Comparison of ENCODE assay signal across 10 cellular contexts in the genomic region with DNA sequence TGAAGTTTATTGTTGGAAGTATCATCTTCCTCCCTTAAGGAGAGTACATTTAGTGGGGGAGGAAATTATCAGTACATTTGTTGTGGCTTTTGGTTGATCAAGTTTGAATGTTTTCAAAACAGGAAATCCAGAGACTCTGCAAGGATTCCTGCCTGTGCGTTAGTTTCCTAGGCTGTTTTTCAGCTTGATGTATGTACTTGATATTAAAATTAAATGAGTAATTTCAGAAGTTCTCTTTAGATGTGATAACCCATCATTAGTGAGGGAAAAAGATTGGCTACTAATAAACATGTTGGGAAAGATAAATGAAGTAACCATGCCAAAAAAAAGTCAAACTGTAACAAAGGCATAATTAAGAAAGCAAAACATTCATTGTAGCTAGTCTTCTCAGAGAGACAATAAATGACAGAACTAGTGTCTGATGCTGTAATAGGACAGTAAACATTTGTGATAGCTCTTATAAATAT.
A peak's percentile ranks its signal among the peaks of the same experiment; 100 is the strongest.
DNase-seq lines count a peak whose midpoint lies in the region; ATAC-seq, FAIRE-seq and TF ChIP-seq lines count a peak whose summit lies in the region.
"Had no signal": no experiment of that assay in that cellular context is flagged by ENCODE, and none has a peak within 500 bp of the region (broad histone marks: within the 10 kb centered on the region; RNA-seq: fewer than 3 reads in every experiment).

No MANE protein-coding gene starts in this region.

- peaks cover 30% of the 10 kb centered on the region for H3K36me3 Mint-ChIP-seq in activated naive CD8-positive, alpha-beta T cell treated with anti-CD3 and anti-CD28 coated beads, Interleukin-2, amount 50 U/mL, for 24 hours (ENCODE audit: low read depth)

- intact Hi-C loops in kidney (cut with DNase I), result no loop called here
- intact Hi-C loops in left colon (cut with DNase I, micrococcal nuclease), result loop anchor here in 1 of 2 donors (5.0 kb wide), 1 partner anchor 132 kb away; no protein-coding TSS in a partner anchor

- H3K4me1 ChIP-seq in MM.1S (ENCODE audit: low read length) (peaks cover 22% of the 10 kb centered on the region), kidney (ENCODE audit: control insufficient read depth in 1 of 2, insufficient read depth in 1 of 2, low read depth in 1 of 2, low read length in 2 of 2) (peaks cover 22 to 28% of the 10 kb centered on the region in 2 donors)

- no peak overlapping the region for H2AFZ ChIP-seq in MM.1S (ENCODE audit: low read length)

- H3K27me3 ChIP-seq in MM.1S (replicated peaks; ENCODE audit: insufficient read depth, low read length), result no peaks in the 10 kb centered on the region

- no peak for ATAC-seq in activated naive CD8-positive, alpha-beta T cell treated with anti-CD3 and anti-CD28 coated beads, Interleukin-2, amount 50 U/mL, for 24 hours
- ATAC-seq in stimulated activated naive CD8-positive, alpha-beta T cell treated with anti-CD3 and anti-CD28 coated beads, Interleukin-15, amount 100 ng/mL, for 72 hours, result no peak
- ATAC-seq in HG03432 (IDR thresholded peaks at IDR 0.05; ENCODE audit: unreplicated experiment), result no peak
- no peak for ATAC-seq in omental fat pad (ENCODE audit: low FRiP score)
- no peak for ATAC-seq in left colon

- no peak overlapping the region; the same call in 1 of the 2 replicates for H3K27ac ChIP-seq in MM.1S (ENCODE audit: low read length)
- peak overlapping the region; percentile 72 to 77 for H3K27ac ChIP-seq in kidney (ENCODE audit: low read depth in 2 of 2, low read length in 2 of 2)

- no peak for FAIRE-seq in kidney (lab: Jason Lieb, UNC)
- FAIRE-seq: GM12891 had no signal

- peaks cover 7% of the 10 kb centered on the region; the same call in 1 of the 2 replicates for H3F3A ChIP-seq in MM.1S (ENCODE audit: insufficient read depth, low read length)

- H3K4me3 Mint-ChIP-seq in activated naive CD8-positive, alpha-beta T cell treated with anti-CD3 and anti-CD28 coated beads, Interleukin-2, amount 50 U/mL, for 24 hours, result peak overlapping the region; percentile 47
- H3K4me3 Mint-ChIP-seq in stimulated activated naive CD8-positive, alpha-beta T cell treated with anti-CD3 and anti-CD28 coated beads, Interleukin-15, amount 100 ng/mL, for 72 hours, result peak overlapping the region; percentile 59 to 77

- TF ChIP-seq CTCF in MM.1S (IDR thresholded peaks at IDR 0.05; ENCODE audit: low read length) (no peak), kidney (IDR thresholded peaks at IDR 0.05; ENCODE audit: borderline replicate concordance, extremely low read depth, insufficient read depth) (no peak), omental fat pad (IDR thresholded peaks at IDR 0.05) (no peak)

- peak overlapping the region; percentile 55 for H3K27ac Mint-ChIP-seq in activated naive CD8-positive, alpha-beta T cell treated with anti-CD3 and anti-CD28 coated beads, Interleukin-2, amount 50 U/mL, for 24 hours
- H3K27ac Mint-ChIP-seq in stimulated activated naive CD8-positive, alpha-beta T cell treated with anti-CD3 and anti-CD28 coated beads, Interleukin-15, amount 100 ng/mL, for 72 hours, result peak overlapping the region in 1 of 2 donors; percentile 66

- no peaks in the 10 kb centered on the region for H3K79me2 ChIP-seq in MM.1S (ENCODE audit: low read length)

- no peak overlapping the region for H3K4me3 ChIP-seq in MM.1S (ENCODE audit: low read length)
- H3K4me3 ChIP-seq in kidney (ENCODE audit: low read length in 2 of 2), result peak overlapping the region in 1 of 2 donors; percentile 38

- H4K20me1 ChIP-seq in MM.1S (ENCODE audit: insufficient read depth, low read length), result no peaks in the 10 kb centered on the region

- H3K9me2 ChIP-seq in MM.1S (replicated peaks; ENCODE audit: insufficient read depth, low read length), result no peaks in the 10 kb centered on the region

- peaks cover 78% of the 10 kb centered on the region for H3K4me1 Mint-ChIP-seq in activated naive CD8-positive, alpha-beta T cell treated with anti-CD3 and anti-CD28 coated beads, Interleukin-2, amount 50 U/mL, for 24 hours
- peaks cover 83% of the 10 kb centered on the region for H3K4me1 Mint-ChIP-seq in stimulated activated naive CD8-positive, alpha-beta T cell treated with anti-CD3 and anti-CD28 coated beads, Interleukin-15, amount 100 ng/mL, for 72 hours

- DNase-seq in MM.1S, result no peak
- no peak for DNase-seq in activated naive CD8-positive, alpha-beta T cell treated with anti-CD3 and anti-CD28 coated beads, Interleukin-2, amount 50 U/mL, for 24 hours
- DNase-seq in kidney, result no peak
- DNase-seq in stimulated activated naive CD8-positive, alpha-beta T cell treated with anti-CD3 and anti-CD28 coated beads, Interleukin-15, amount 100 ng/mL, for 72 hours, result no peak
- no peak for DNase-seq in NK-92 treated with Interleukin-12 subunit alpha and Interleukin-12 subunit beta, amount 100 ng/mL, for 24 hours (lab: John Stamatoyannopoulos, UW)
- no peak for DNase-seq in omental fat pad (ENCODE audit: low spot score)
- no peak for DNase-seq in left colon
- DNase-seq: stimulated activated naive CD4-positive, alpha-beta T cell treated with Interleukin-2 at 50 U/mL for 16 hours had no signal

- H3K9me3 ChIP-seq in MM.1S (replicated peaks; ENCODE audit: insufficient read depth, low read length) (no peaks in the 10 kb centered on the region), kidney (ENCODE audit: control insufficient read depth in 1 of 2, low read length in 2 of 2) (no peaks in the 10 kb centered on the region)

- no peaks in the 10 kb centered on the region for H3K9me3 Mint-ChIP-seq in activated naive CD8-positive, alpha-beta T cell treated with anti-CD3 and anti-CD28 coated beads, Interleukin-2, amount 50 U/mL, for 24 hours
- no peaks in the 10 kb centered on the region for H3K9me3 Mint-ChIP-seq in stimulated activated naive CD8-positive, alpha-beta T cell treated with anti-CD3 and anti-CD28 coated beads, Interleukin-15, amount 100 ng/mL, for 72 hours

- H3K9ac ChIP-seq in MM.1S (ENCODE audit: low read length), result no peak overlapping the region; the same call in 1 of the 2 replicates
- peak overlapping the region; percentile 8 to 37 for H3K9ac ChIP-seq in kidney (ENCODE audit: low read length in 2 of 2)

- no peaks in the 10 kb centered on the region for H3K36me3 ChIP-seq in MM.1S (replicated peaks; ENCODE audit: insufficient read depth, low read length)
- peaks cover 8 to 10% of the 10 kb centered on the region in 2 donors for H3K36me3 ChIP-seq in kidney (ENCODE audit: control insufficient read depth in 1 of 2, insufficient read depth in 2 of 2, low read length in 2 of 2)

- peak overlapping the region; percentile 61; the same call in 1 of the 2 replicates for H3K4me2 ChIP-seq in MM.1S (ENCODE audit: low read depth, low read length)

- H3K27me3 Mint-ChIP-seq in activated naive CD8-positive, alpha-beta T cell treated with anti-CD3 and anti-CD28 coated beads, Interleukin-2, amount 50 U/mL, for 24 hours, result no peaks in the 10 kb centered on the region
- no peaks in the 10 kb centered on the region for H3K27me3 Mint-ChIP-seq in stimulated activated naive CD8-positive, alpha-beta T cell treated with anti-CD3 and anti-CD28 coated beads, Interleukin-15, amount 100 ng/mL, for 72 hours
